ENCODE assay signal across 30 cellular contexts in genomic region chr1:43229831-43230780, GRCh38. TPM values are rescaled to one million over a fixed set of nuclear protein-coding genes. Genes with fewer than 3 reads are reported as not detected.
DNase-seq lines count a peak whose midpoint lies in the region; FAIRE-seq and TF ChIP-seq lines count a peak whose summit lies in the region.
"Had no signal": no experiment of that assay in that cellular context is flagged by ENCODE, and none has a peak within 500 bp of the region (broad histone marks: within the 10 kb centered on the region; RNA-seq: fewer than 3 reads in every experiment).

No MANE protein-coding gene starts in this region.

- H3K9me3 ChIP-seq in HEK293 (ENCODE audit: control insufficient read depth, insufficient read depth, low read depth, low read length) (no peaks in the 10 kb centered on the region), adipocyte (ENCODE audit: control insufficient read depth, low read length) (no peaks in the 10 kb centered on the region), iPS-20b (ENCODE audit: insufficient read depth, low read depth, low read length) (no peaks in the 10 kb centered on the region), stomach (no peaks in the 10 kb centered on the region)
- H3K9me3 ChIP-seq: ascending aorta, right lobe of liver, SJSA1, suprapubic skin had no signal

- DNase-seq in adipocyte (ENCODE audit: low read depth): peak; percentile 72
- no peak for DNase-seq in stomach
- DNase-seq in NCI-H345 treated with DMSO at 0.1 percent for 48 hours (lab: John Stamatoyannopoulos, UW; ENCODE audit: unreplicated experiment): no peak
- DNase-seq in H54 (ENCODE audit: insufficient read length, low spot score): no peak
- no peak for DNase-seq in COR-L47 (lab: John Stamatoyannopoulos, UW)
- no peak for DNase-seq in NCI-H345 (lab: John Stamatoyannopoulos, UW)
- DNase-seq: activated CD4-positive, alpha-beta memory T cell treated with anti-CD3 and anti-CD28 coated beads for 36 hours; activated CD4-positive, CD25-positive, alpha-beta regulatory T cell treated with anti-CD3 and anti-CD28 coated beads, Interleukin-2, amount 50 U/mL, for 72 hours; activated CD8-positive, alpha-beta memory T cell treated with anti-CD3 and anti-CD28 coated beads, Interleukin-2, amount 50 U/mL, for 48 hours; caudate nucleus; glutamatergic neuron; kidney; MV-4-11; NCI-H146; right lobe of liver; stimulated activated CD4-positive, alpha-beta T cell treated with anti-CD3 and anti-CD28 coated beads, Interleukin-4, amount 100 ng/mL, for 24 hours; T-cell had no signal

- H3K4me1 ChIP-seq in HEK293 (ENCODE audit: control insufficient read depth, insufficient read depth, low read length): no peaks in the 10 kb centered on the region
- H3K4me1 ChIP-seq in adipocyte (ENCODE audit: control insufficient read depth, insufficient read depth, low read length): peaks cover 49% of the 10 kb centered on the region
- H3K4me1 ChIP-seq in iPS-20b (ENCODE audit: insufficient read depth, low read length): peaks cover 10% of the 10 kb centered on the region; the same call in 1 of the 2 replicates
- peaks cover 27 to 56% (median 39%) of the 10 kb centered on the region in 4 donors for H3K4me1 ChIP-seq in stomach
- H3K4me1 ChIP-seq: ascending aorta, parathyroid adenoma had no signal

- FAIRE-seq in H54 (lab: Jason Lieb, UNC): no peak
- FAIRE-seq: GM12892, HepG2, kidney had no signal

- H3K9ac ChIP-seq in adipocyte (ENCODE audit: low read length): peak overlapping the region; percentile 45
- peak overlapping the region; percentile 49; the same call in 1 of the 2 replicates for H3K9ac ChIP-seq in iPS-20b (ENCODE audit: low read depth, low read length)
- H3K9ac ChIP-seq: parathyroid adenoma had no signal

- CTCF ChIA-PET in HEK293 (lab: Yijun Ruan, JAX): interaction anchor here (0.7 to 11.4 kb wide), 6 partner anchors 15 to 317 kb away, joined by 3 to 110 read pairs (median 3); no protein-coding TSS in a partner anchor

- no peaks in the 10 kb centered on the region for H3K36me3 ChIP-seq in HEK293 (ENCODE audit: control insufficient read depth in 2 of 2, insufficient read depth in 1 of 2, low read length in 2 of 2)
- H3K36me3 ChIP-seq in adipocyte (ENCODE audit: control insufficient read depth, insufficient read depth, low read length, severe bottlenecking): no peaks in the 10 kb centered on the region
- H3K36me3 ChIP-seq in iPS-20b (ENCODE audit: insufficient read depth, low read depth, low read length): no peaks in the 10 kb centered on the region
- H3K36me3 ChIP-seq in stomach: no peaks in the 10 kb centered on the region
- H3K36me3 ChIP-seq: ascending aorta, right lobe of liver, SJSA1, suprapubic skin had no signal

- TF ChIP-seq EP300 in stomach (IDR thresholded peaks at IDR 0.05): no peak

- no peak for TF ChIP-seq POLR2A in stomach (IDR thresholded peaks at IDR 0.05)
- TF ChIP-seq POLR2A in H54 (IDR thresholded peaks at IDR 0.05; ENCODE audit: low read depth, low read length): no peak

- H3K4me3 ChIP-seq in HEK293 (ENCODE audit: low read depth, low read length) (no peak overlapping the region), adipocyte (ENCODE audit: low read length) (no peak overlapping the region), iPS-20b (ENCODE audit: low read length) (no peak overlapping the region), stomach (no peak overlapping the region)
- H3K4me3 ChIP-seq: ascending aorta, lung, right lobe of liver, SJSA1, suprapubic skin had no signal

- intact Hi-C loops in stomach (cut with DNase I; ENCODE audit: low total_unique reads): loop anchor here (10.0 kb wide), 1 partner anchor 185 kb away; no protein-coding TSS in a partner anchor

- H3K27ac ChIP-seq in HEK293 (ENCODE audit: extremely low read depth, low read depth, low read length): no peak overlapping the region
- no peak overlapping the region for H3K27ac ChIP-seq in iPS-20b (ENCODE audit: low read length)
- peak overlapping the region; percentile 7 to 69 (median 50) for H3K27ac ChIP-seq in stomach
- H3K27ac ChIP-seq: ascending aorta, C4-2B, parathyroid adenoma, right lobe of liver, SJSA1, suprapubic skin had no signal

- POLR2A ChIA-PET in HEK293 (lab: Yijun Ruan, JAX): no interaction called here

- WGBS in stomach, 5 donors: 68 to 75% (median 74%) methylated on average over 6 of the region's 6 CpGs

- H3K27me3 ChIP-seq in adipocyte (replicated peaks; ENCODE audit: control insufficient read depth, insufficient read depth, low read length) (no peaks in the 10 kb centered on the region), iPS-20b (ENCODE audit: insufficient read depth, low read length) (no peaks in the 10 kb centered on the region), stomach (no peaks in the 10 kb centered on the region)
- H3K27me3 ChIP-seq: ascending aorta, right lobe of liver, SJSA1, suprapubic skin had no signal

- TF ChIP-seq CTCF in HEK293 (tag by site-specific recombination; IDR thresholded peaks at IDR 0.05) (no peak), stomach (IDR thresholded peaks at IDR 0.05) (no peak)

TF ChIP-seq in HEK293, 187 proteins besides CTCF, POLR2A, EP300 and RAD21:
- TF ChIP-seq ZNF677 (tag by site-specific recombination; IDR thresholded peaks at IDR 0.05): no peak
- no peak for TF ChIP-seq ZNF155 (tag by site-specific recombination; IDR thresholded peaks at IDR 0.05)
- peak; percentile 58 for TF ChIP-seq ZNF398 (tag by site-specific recombination; IDR thresholded peaks at IDR 0.05)
- TF ChIP-seq ATF2 (tag by site-specific recombination; IDR thresholded peaks at IDR 0.05; ENCODE audit: low read depth): no peak
- peak; percentile 51 for TF ChIP-seq ZBTB17 (tag by site-specific recombination; IDR thresholded peaks at IDR 0.05)
- TF ChIP-seq ZSCAN18 (tag by site-specific recombination; IDR thresholded peaks at IDR 0.05): no peak
- no peak for TF ChIP-seq ZNF175 (tag by site-specific recombination; IDR thresholded peaks at IDR 0.05)
- TF ChIP-seq ZNF24 (tag by site-specific recombination; IDR thresholded peaks at IDR 0.05): no peak
- TF ChIP-seq ZFP3 (tag by site-specific recombination; IDR thresholded peaks at IDR 0.05; ENCODE audit: low read depth): no peak

RNA-seq across cellular contexts. Expression of gene TMEM125, which starts 39.7 kb away (rescaled TPM):
- total RNA-seq in stomach: 10 to 100 TPM in 3 of 5 donors, 1 to 10 TPM in 2; 7.0 to 41.9 (median 13.6) TPM
- polyA plus RNA-seq in stomach: 10 to 100 TPM; 19.2 to 38.8 (median 26.5) TPM
- total RNA-seq: activated T-helper 2 cell treated with anti-CD3 and anti-CD28 coated beads, Interferon-gamma antibody, Interleukin-2, Interleukin-4, amounts not matched to agents 10 μg/mL and 5 μg/mL and 100 μg/mL, durations not matched to agents 14 hours and 24 hours and 36 hours; ascending aorta; HepG2; LHCN-M2; RPMI7951; SJSA1 had no signal

RNA-seq across cellular contexts. Expression of gene C1orf210, which starts 55.3 kb away (rescaled TPM):
- 10 to 100 TPM in 2 of 5 donors, 1 to 10 TPM in 2, not detected in 1; 4.3 to 24.3 (median 11.6) TPM for total RNA-seq in stomach
- polyA plus RNA-seq in stomach: 10 to 100 TPM in 2 of 3 donors, 1 to 10 TPM in 1; 7.7 to 34.4 (median 20.2) TPM
- total RNA-seq: activated CD4-positive, alpha-beta memory T cell treated with anti-CD3 and anti-CD28 coated beads for 36 hours; activated T-helper 2 cell treated with anti-CD3 and anti-CD28 coated beads, Interferon-gamma antibody, Interleukin-2, Interleukin-4, amounts not matched to agents 10 μg/mL and 5 μg/mL and 100 μg/mL, durations not matched to agents 14 hours and 24 hours and 36 hours; ascending aorta; LHCN-M2; RPMI7951; SJSA1 had no signal

RNA-seq across cellular contexts. Expression of gene CFAP57, which starts 58.0 kb away (rescaled TPM):
- 1 to 10 TPM in 1 of 5 donors, under 1 TPM in 1, not detected in 3; 0.37 to 1.4 TPM for total RNA-seq in stomach
- polyA plus RNA-seq in stomach: under 1 TPM; 0.08 to 0.15 (median 0.12) TPM
- total RNA-seq: ascending aorta, HepG2, LHCN-M2, right lobe of liver had no signal

RNA-seq across cellular contexts. Expression of gene EBNA1BP2, which starts 58.0 kb away (rescaled TPM):
- 10 to 100 TPM in 4 of 5 donors, 1 to 10 TPM in 1; 4.1 to 53.3 (median 37.2) TPM for total RNA-seq in stomach
- 10 to 100 TPM; 50.4 to 58.9 (median 52.5) TPM for polyA plus RNA-seq in stomach

Comparison
In these comparisons a context has a peak if more than half of its experiments do, and no peak if none do; other contexts are left out.
1. H3K27ac ChIP-seq: peak in stomach (5 of 5); none in HEK293 (single experiment) and iPS-20b (single experiment).